Comparison of ENCODE assay signal across 14 cellular contexts in the genomic region with DNA sequence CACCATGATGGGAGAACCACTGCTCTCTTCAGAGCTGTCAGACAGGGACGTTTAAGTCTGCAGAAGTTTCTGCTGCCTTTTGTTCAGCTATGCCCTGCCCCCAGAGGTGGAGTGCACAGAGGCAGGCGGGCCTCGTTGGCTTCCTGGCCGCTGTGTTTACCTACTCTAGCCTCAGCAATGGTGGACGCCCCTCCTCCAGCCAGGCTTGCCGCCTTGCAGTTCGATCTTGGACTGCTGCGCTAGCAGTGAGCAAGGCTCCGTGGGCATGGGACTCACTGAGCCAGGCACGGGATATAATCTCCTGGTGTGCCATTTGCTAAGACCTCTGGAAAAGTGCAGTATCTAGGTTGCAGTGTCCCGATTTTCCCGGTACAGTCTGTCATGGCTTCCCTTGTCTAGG. TPM values are rescaled to one million over a fixed set of nuclear protein-coding genes. Genes with fewer than 3 reads are reported as not detected.
A peak's percentile ranks its signal among the peaks of the same experiment; 100 is the strongest.
DNase-seq lines count a peak whose midpoint lies in the region; ATAC-seq and TF ChIP-seq lines count a peak whose summit lies in the region.
"Not testable (repeated sequence)": the region's sequence is repeated elsewhere in the genome, so short reads cannot be mapped to it uniquely, and the experiment has no call there.
"Had no signal": no experiment of that assay in that cellular context is flagged by ENCODE, and none has a peak within 500 bp of the region (broad histone marks: within the 10 kb centered on the region; RNA-seq: fewer than 3 reads in every experiment).

No MANE protein-coding gene starts in this region.

- TF ChIP-seq CTCF in chondrocyte (IDR thresholded peaks at IDR 0.05); lower lobe of right lung (IDR thresholded peaks at IDR 0.05): not testable (repeated sequence)

- H3K4me3 ChIP-seq in lower lobe of right lung = not testable (repeated sequence)

- H3K27me3 Mint-ChIP-seq in chondrocyte (ENCODE audit: low read depth) = peaks cover 13% of the 10 kb centered on the region

- not testable (repeated sequence) for H3K36me3 ChIP-seq in lower lobe of right lung

- not testable (repeated sequence) for H3K4me1 ChIP-seq in lower lobe of right lung

- H3K4me3 Mint-ChIP-seq in chondrocyte (ENCODE audit: unreplicated experiment) = not testable (repeated sequence)

- intact Hi-C loops in lower lobe of right lung (cut with DNase I); posterior vena cava (cut with DNase I): not testable (repeated sequence)

- H3K4me1 Mint-ChIP-seq in chondrocyte (ENCODE audit: low read depth) = not testable (repeated sequence)

- peak; percentile 73 for DNase-seq in chondrocyte (ENCODE audit: low spot score)
- peak; percentile 31 for DNase-seq in lower lobe of right lung
- peak; percentile 61 for DNase-seq in posterior vena cava (ENCODE audit: low spot score)

- peaks cover 40% of the 10 kb centered on the region for H3K9me3 Mint-ChIP-seq in chondrocyte (ENCODE audit: low read depth)

- not testable (repeated sequence) for H3K27me3 ChIP-seq in lower lobe of right lung (ENCODE audit: low read depth)

- H3K27ac ChIP-seq in lower lobe of right lung = not testable (repeated sequence)

- not testable (repeated sequence) for H3K9me3 ChIP-seq in lower lobe of right lung

- not testable (repeated sequence) for H3K36me3 Mint-ChIP-seq in chondrocyte (ENCODE audit: low read depth)

- not testable (repeated sequence) for H3K27ac Mint-ChIP-seq in chondrocyte (ENCODE audit: unreplicated experiment)

- not testable (repeated sequence) for ATAC-seq in lower lobe of right lung

RNA-seq across cellular contexts. Expression of gene OR3A2, which starts 43.3 kb away (rescaled TPM):
- total RNA-seq in chondrocyte (not detected in 3 replicates), lower lobe of right lung (not detected), posterior vena cava (not detected)
- total RNA-seq: A172, A673, Caco-2, Calu3, Daoy had no signal

RNA-seq across cellular contexts. Expression of gene OR3A1, which starts 44.6 kb away (rescaled TPM):
- total RNA-seq in chondrocyte = not detected in 3 replicates
- not detected for total RNA-seq in lower lobe of right lung
- total RNA-seq in posterior vena cava = not detected
- total RNA-seq: A172; A673; Caco-2; Calu3; CD8-positive, alpha-beta T cell; Daoy had no signal

RNA-seq across cellular contexts. Expression of gene OR1E1, which starts 55.4 kb away (rescaled TPM):
- total RNA-seq in chondrocyte = not detected in 3 replicates
- not detected for total RNA-seq in lower lobe of right lung
- total RNA-seq in posterior vena cava = not detected
- total RNA-seq: A172; A673; B cell; Caco-2; Calu3; CD4-positive, alpha-beta memory T cell; CD4-positive, alpha-beta T cell; CD4-positive, CD25-positive, alpha-beta regulatory T cell; CD8-positive, alpha-beta memory T cell; CD8-positive, alpha-beta T cell; Daoy had no signal
